35 cellular contexts compared by ENCODE assay signal in genomic region chr5:159844267-159844666, GRCh38.
"Had no signal": no experiment of that assay in that cellular context is flagged by ENCODE, and none has a peak within 500 bp of the region (broad histone marks: within the 10 kb centered on the region; RNA-seq: fewer than 3 reads in every experiment).

No MANE protein-coding gene starts in this region.

- DNase-seq: activated B cell treated with CpG ODN at 0.5 μM for 24 hours; activated CD4-positive, alpha-beta memory T cell treated with anti-CD3 and anti-CD28 coated beads for 36 hours; activated CD4-positive, alpha-beta T cell treated with anti-CD3 and anti-CD28 coated beads for 4 hours; activated CD4-positive, alpha-beta T cell treated with anti-CD3 and anti-CD28 coated beads, Interleukin-2, amount 10 ng/mL, durations not matched to agents 24 days and 14 days; activated CD4-positive, alpha-beta T cell treated with anti-CD3 and anti-CD28 coated beads, Interleukin-2, amount 50 U/mL, for 1 hour; activated CD4-positive, alpha-beta T cell treated with anti-CD3 and anti-CD28 coated beads, Interleukin-2, amount 50 U/mL, for 4 hours; activated CD4-positive, CD25-positive, alpha-beta regulatory T cell treated with anti-CD3 and anti-CD28 coated beads, Interleukin-2, amount 50 U/mL, for 72 hours; activated CD8-positive, alpha-beta memory T cell treated with anti-CD3 and anti-CD28 coated beads, Interleukin-2, amount 50 U/mL, for 4 hours; activated CD8-positive, alpha-beta T cell treated with anti-CD3 and anti-CD28 coated beads for 36 hours; activated effector memory CD4-positive, alpha-beta T cell treated with anti-CD3 and anti-CD28 coated beads, Interleukin-2, amount 50 U/mL, for 16 hours; activated gamma-delta T cell treated with Interleukin-2 at 50 U/mL for 16 hours; activated naive CD4-positive, alpha-beta T cell; activated naive CD4-positive, alpha-beta T cell treated with anti-CD3 and anti-CD28 coated beads for 36 hours; activated naive CD4-positive, alpha-beta T cell treated with anti-CD3 and anti-CD28 coated beads, Interleukin-2, amount 50 U/mL, for 16 hours; activated naive CD8-positive, alpha-beta T cell treated with anti-CD3 and anti-CD28 coated beads for 36 hours; activated T-cell treated with anti-CD3 and anti-CD28 coated beads for 4 hours; activated T-cell treated with anti-CD3 and anti-CD28 coated beads, Interleukin-2, amount 50 U/mL, for 1 hour; activated T-cell treated with anti-CD3 and anti-CD28 coated beads, Interleukin-2, amount 50 U/mL, for 4 hours; activated T-cell treated with anti-CD3 and anti-CD28 coated beads, Interleukin-2, amount 50 U/mL, for 72 hours; adrenal gland; amygdala; central memory CD4-positive, alpha-beta T cell; SW 1271; T-helper 1 cell; T-helper 2 cell; T-helper 9 cell had no signal

- H3K4me3 Mint-ChIP-seq: activated B cell treated with CpG ODN at 0.5 μM for 24 hours; activated CD4-positive, alpha-beta memory T cell treated with anti-CD3 and anti-CD28 coated beads for 36 hours; activated CD4-positive, alpha-beta T cell treated with anti-CD3 and anti-CD28 coated beads, Interleukin-2, amount 10 ng/mL, durations not matched to agents 24 days and 14 days; activated CD8-positive, alpha-beta T cell treated with anti-CD3 and anti-CD28 coated beads for 36 hours; activated naive CD4-positive, alpha-beta T cell treated with anti-CD3 and anti-CD28 coated beads for 36 hours; activated naive CD8-positive, alpha-beta T cell treated with anti-CD3 and anti-CD28 coated beads for 36 hours; activated T-cell treated with anti-CD3 and anti-CD28 coated beads, Interleukin-2, amount 50 U/mL, for 4 hours; activated T-cell treated with anti-CD3 and anti-CD28 coated beads, Interleukin-2, amount 50 U/mL, for 72 hours; activated T-helper 1 cell treated with anti-CD3 and anti-CD28 coated beads, Interleukin-12 subunit alpha, Interleukin-12 subunit beta, Interleukin-2, Interleukin-4 antibody, amounts not matched to agents 30 ng/mL and 10 ng/mL and 1 ng/mL, durations not matched to agents 14 hours and 24 hours and 36 hours; activated T-helper 17 cell treated with anti-CD3 and anti-CD28 coated beads, Interleukin-2, amount 50 U/mL, for 72 hours; brain; T-helper 1 cell treated with Interleukin-12 subunit alpha and Interleukin-12 subunit beta and Interleukin-4 antibody, amounts not matched to agents 30 μg/mL and 1 μg/mL, for 36 hours; T-helper 2 cell treated with Interferon-gamma antibody and Interleukin-4, amounts not matched to agents 5 μg/mL and 100 μg/mL, for 36 hours had no signal

- H3K4me1 ChIP-seq: adrenal gland, ascending aorta had no signal

- FAIRE-seq: TTC549 had no signal

- H3K27ac ChIP-seq: adrenal gland, ascending aorta, VCaP had no signal

- H3K4me1 Mint-ChIP-seq: activated B cell treated with CpG ODN at 0.5 μM for 24 hours; activated CD4-positive, alpha-beta T cell treated with anti-CD3 and anti-CD28 coated beads, Interleukin-2, amount 10 ng/mL, durations not matched to agents 24 days and 14 days; activated naive CD8-positive, alpha-beta T cell treated with anti-CD3 and anti-CD28 coated beads for 36 hours; activated T-helper 17 cell treated with anti-CD3 and anti-CD28 coated beads, Interleukin-2, amount 50 U/mL, for 72 hours; brain had no signal

- H3K27me3 ChIP-seq: adrenal gland, ascending aorta had no signal

- H3K9me3 ChIP-seq: adrenal gland, ascending aorta had no signal

- H3K36me3 ChIP-seq: adrenal gland, ascending aorta had no signal

- H3K27ac Mint-ChIP-seq: activated B cell treated with CpG ODN at 0.5 μM for 24 hours; activated CD4-positive, alpha-beta memory T cell treated with anti-CD3 and anti-CD28 coated beads for 36 hours; activated CD4-positive, alpha-beta T cell treated with anti-CD3 and anti-CD28 coated beads, Interleukin-2, amount 10 ng/mL, durations not matched to agents 24 days and 14 days; activated CD8-positive, alpha-beta T cell treated with anti-CD3 and anti-CD28 coated beads for 36 hours; activated naive CD4-positive, alpha-beta T cell treated with anti-CD3 and anti-CD28 coated beads for 36 hours; activated naive CD4-positive, alpha-beta T cell treated with anti-CD3 and anti-CD28 coated beads, Interleukin-2, amount 50 U/mL, for 72 hours; activated naive CD8-positive, alpha-beta T cell treated with anti-CD3 and anti-CD28 coated beads for 36 hours; activated T-cell treated with anti-CD3 and anti-CD28 coated beads, Interleukin-2, amount 50 U/mL, for 72 hours; activated T-helper 1 cell treated with anti-CD3 and anti-CD28 coated beads, Interleukin-12 subunit alpha, Interleukin-12 subunit beta, Interleukin-2, Interleukin-4 antibody, amounts not matched to agents 30 ng/mL and 10 ng/mL and 1 ng/mL, durations not matched to agents 14 hours and 24 hours and 36 hours; activated T-helper 17 cell treated with anti-CD3 and anti-CD28 coated beads, Interleukin-2, amount 50 U/mL, for 72 hours; brain; T-helper 1 cell treated with Interleukin-12 subunit alpha and Interleukin-12 subunit beta and Interleukin-4 antibody, amounts not matched to agents 30 μg/mL and 1 μg/mL, for 36 hours; T-helper 2 cell treated with Interferon-gamma antibody and Interleukin-4, amounts not matched to agents 5 μg/mL and 100 μg/mL, for 36 hours had no signal

- ATAC-seq: activated CD8-positive, alpha-beta T cell treated with anti-CD3 and anti-CD28 coated beads for 36 hours; activated naive CD4-positive, alpha-beta T cell treated with anti-CD3 and anti-CD28 coated beads, Interleukin-2, amount 50 U/mL, for 72 hours; activated T-cell treated with anti-CD3 and anti-CD28 coated beads, Interleukin-2, amount 50 U/mL, for 4 hours; activated T-cell treated with anti-CD3 and anti-CD28 coated beads, Interleukin-2, amount 50 U/mL, for 72 hours; activated T-helper 17 cell treated with anti-CD3 and anti-CD28 coated beads, Interleukin-2, amount 50 U/mL, for 72 hours had no signal

- H3K9me3 Mint-ChIP-seq: activated B cell treated with CpG ODN at 0.5 μM for 24 hours; activated CD4-positive, alpha-beta memory T cell treated with anti-CD3 and anti-CD28 coated beads for 36 hours; activated CD4-positive, alpha-beta T cell treated with anti-CD3 and anti-CD28 coated beads, Interleukin-2, amount 10 ng/mL, durations not matched to agents 24 days and 14 days; activated CD8-positive, alpha-beta T cell treated with anti-CD3 and anti-CD28 coated beads for 36 hours; activated naive CD4-positive, alpha-beta T cell treated with anti-CD3 and anti-CD28 coated beads for 36 hours; activated naive CD4-positive, alpha-beta T cell treated with anti-CD3 and anti-CD28 coated beads, Interleukin-2, amount 50 U/mL, for 72 hours; activated naive CD8-positive, alpha-beta T cell treated with anti-CD3 and anti-CD28 coated beads for 36 hours; activated T-cell treated with anti-CD3 and anti-CD28 coated beads, Interleukin-2, amount 50 U/mL, for 4 hours; activated T-cell treated with anti-CD3 and anti-CD28 coated beads, Interleukin-2, amount 50 U/mL, for 72 hours; activated T-helper 1 cell treated with anti-CD3 and anti-CD28 coated beads, Interleukin-12 subunit alpha, Interleukin-12 subunit beta, Interleukin-2, Interleukin-4 antibody, amounts not matched to agents 30 ng/mL and 10 ng/mL and 1 ng/mL, durations not matched to agents 14 hours and 24 hours and 36 hours; activated T-helper 17 cell treated with anti-CD3 and anti-CD28 coated beads, Interleukin-2, amount 50 U/mL, for 72 hours; brain; T-helper 1 cell treated with Interleukin-12 subunit alpha and Interleukin-12 subunit beta and Interleukin-4 antibody, amounts not matched to agents 30 μg/mL and 1 μg/mL, for 36 hours; T-helper 2 cell treated with Interferon-gamma antibody and Interleukin-4, amounts not matched to agents 5 μg/mL and 100 μg/mL, for 36 hours had no signal

- H3K4me3 ChIP-seq: adrenal gland, ascending aorta had no signal

- H3K36me3 Mint-ChIP-seq: activated CD4-positive, alpha-beta memory T cell treated with anti-CD3 and anti-CD28 coated beads for 36 hours; activated naive CD4-positive, alpha-beta T cell treated with anti-CD3 and anti-CD28 coated beads, Interleukin-2, amount 50 U/mL, for 72 hours; activated naive CD8-positive, alpha-beta T cell treated with anti-CD3 and anti-CD28 coated beads for 36 hours; brain had no signal
